Comparison of ENCODE assay signal across 8 cellular contexts in the genomic region with DNA sequence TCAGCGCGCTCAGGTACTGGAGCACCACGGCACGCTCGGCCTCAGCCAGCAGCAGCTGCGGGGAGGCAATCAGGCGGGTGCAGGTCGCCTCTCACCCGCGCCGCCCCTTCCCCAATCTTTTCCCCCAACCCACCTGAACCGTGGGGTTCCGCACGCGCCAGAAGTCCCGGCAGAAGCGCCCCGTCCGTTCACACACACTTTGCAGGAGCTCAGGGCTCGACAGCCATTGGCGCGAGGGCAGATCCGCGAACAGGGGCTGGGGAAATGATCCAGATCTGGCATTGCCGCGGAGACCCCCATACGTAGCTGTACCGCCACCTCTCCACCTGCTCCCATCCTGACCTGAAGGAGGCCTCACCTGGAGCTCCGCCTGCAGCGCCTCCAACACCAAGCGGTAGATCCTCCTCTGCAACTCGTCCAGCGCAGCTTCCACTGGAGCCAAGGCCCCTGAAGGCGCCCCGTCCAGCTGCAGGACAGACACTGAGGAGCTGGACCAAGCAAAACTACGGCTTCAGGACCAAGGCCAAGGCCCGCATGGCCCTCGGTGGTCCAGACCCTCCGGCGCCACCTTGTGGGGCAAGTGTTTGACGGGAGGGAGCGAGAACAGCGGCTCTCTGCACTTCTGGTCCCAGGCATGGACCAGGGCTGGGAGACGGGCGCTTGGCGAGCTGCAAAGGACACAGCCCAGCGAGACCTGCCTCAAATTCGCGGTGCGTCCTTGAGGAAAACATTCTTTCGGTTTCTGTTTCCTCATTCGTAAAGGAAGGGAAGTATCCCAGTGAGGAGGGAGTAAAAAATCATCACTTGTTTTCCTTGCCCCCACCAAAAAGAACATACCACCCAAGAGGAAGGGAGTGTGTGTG. TPM values are rescaled to one million over a fixed set of nuclear protein-coding genes. Genes with fewer than 3 reads are reported as not detected.
A peak's percentile ranks its signal among the peaks of the same experiment; 100 is the strongest.
DNase-seq lines count a peak whose midpoint lies in the region; ATAC-seq and TF ChIP-seq lines count a peak whose summit lies in the region.

No MANE protein-coding gene starts in this region.

- intact Hi-C loops in right lobe of liver (cut with DNase I) = no loop called here

- H3K4me3 ChIP-seq in AG10803 (ENCODE audit: low read length) (peak overlapping the region; percentile 14), right lobe of liver (no peak overlapping the region)

- no peaks in the 10 kb centered on the region for H3K27me3 ChIP-seq in right lobe of liver

- peaks cover 0 to 17% (median 9%) of the 10 kb centered on the region in 4 donors for H3K4me1 ChIP-seq in right lobe of liver

- H3K9me3 ChIP-seq in right lobe of liver = no peaks in the 10 kb centered on the region

- TF ChIP-seq CTCF in AG10803 (conservative IDR thresholded peaks at IDR 0.05; ENCODE audit: low read length) (peak; percentile 84), right lobe of liver (IDR thresholded peaks at IDR 0.05) (peak; percentile 76 to 83 (median 77))

- H3K27ac ChIP-seq in right lobe of liver = no peak overlapping the region

- no peaks in the 10 kb centered on the region for H3K36me3 ChIP-seq in right lobe of liver

- no peak for TF ChIP-seq POLR2A in right lobe of liver (IDR thresholded peaks at IDR 0.05)

- ATAC-seq in GM21423 (IDR thresholded peaks at IDR 0.05; ENCODE audit: unreplicated experiment) (peak; percentile 21), right lobe of liver (peak; percentile 55 to 63 (median 58)), GM21515 (IDR thresholded peaks at IDR 0.05; ENCODE audit: unreplicated experiment) (no peak)

- DNase-seq in AG10803 (ENCODE audit: low read depth) (peak; percentile 87), NCI-H460 (ENCODE audit: extremely low read depth, low read depth) (peak; percentile 92), dermis blood vessel endothelial cell (peak; percentile 95), right lobe of liver (peak; percentile 89 to 92 (median 89))
- DNase-seq in activated CD4-positive, alpha-beta T cell treated with anti-CD3 and anti-CD28 coated beads, Interleukin-2, amount 50 U/mL, for 1 hour = peak; percentile 87
- peak; percentile 87 for DNase-seq in stimulated activated CD4-positive, alpha-beta T cell treated with anti-CD3 and anti-CD28 coated beads, Interleukin-4, amount 100 ng/mL, for 1 hour

- WGBS in right lobe of liver (ENCODE audit: insufficient coverage, low coverage, low lambda C conversion rate, missing lambda C conversion rate) = 6% methylated on average over 21 of the region's 52 CpGs

RNA-seq across cellular contexts. Expression of gene MATCAP1, which starts 1.5 kb away (rescaled TPM):
- 9.6 and 10.8 TPM in 2 replicates for total RNA-seq in NCI-H460 (2014; rRNA removed; shearing (Covaris generic))
- 234 and 252 TPM in 2 replicates for polyA plus RNA-seq in NCI-H460 (2014; cell fraction: nucleus; rRNA removed)
- total RNA-seq in dermis blood vessel endothelial cell (7.1 and 11.4 TPM in 2 replicates), right lobe of liver (10 to 100 TPM in 2 of 6 experiments, 1 to 10 TPM in 4; 3.5 to 13.8 (median 9.3) TPM)

RNA-seq across cellular contexts. Expression of gene EXOC3L1, which starts 4.7 kb away (rescaled TPM):
- not detected in 2 replicates for total RNA-seq in NCI-H460 (2014; rRNA removed; shearing (Covaris generic))
- polyA plus RNA-seq in NCI-H460 (2014; cell fraction: nucleus; rRNA removed) = 2.5 TPM in 1 of 2 replicates, not detected in the other
- 45.8 and 50.7 TPM in 2 replicates for total RNA-seq in dermis blood vessel endothelial cell
- total RNA-seq in right lobe of liver = 1 to 10 TPM; 1.8 to 4.3 (median 2.5) TPM

RNA-seq across cellular contexts. Expression of gene E2F4, which starts 6.7 kb away (rescaled TPM):
- 122 TPM in 2 replicates for total RNA-seq in NCI-H460 (2014; rRNA removed; shearing (Covaris generic))
- polyA plus RNA-seq in NCI-H460 (2014; cell fraction: nucleus; rRNA removed) = 486 and 555 TPM in 2 replicates
- 93.1 and 104 TPM in 2 replicates for total RNA-seq in dermis blood vessel endothelial cell
- 10 to 100 TPM; 14.4 to 36.4 (median 22.4) TPM for total RNA-seq in right lobe of liver

RNA-seq across cellular contexts. Expression of gene ELMO3, which starts 13.7 kb away (rescaled TPM):
- 1.1 and 1.5 TPM in 2 replicates for total RNA-seq in NCI-H460 (2014; rRNA removed; shearing (Covaris generic))
- 18.1 and 19.3 TPM in 2 replicates for polyA plus RNA-seq in NCI-H460 (2014; cell fraction: nucleus; rRNA removed)
- total RNA-seq in dermis blood vessel endothelial cell (0.74 and 1.9 TPM in 2 replicates), right lobe of liver (1 to 10 TPM; 1.8 to 8.0 (median 4.6) TPM)

RNA-seq across cellular contexts. Expression of gene NOL3, which starts 14.9 kb away (rescaled TPM):
- total RNA-seq in NCI-H460 (2014; rRNA removed; shearing (Covaris generic)) = 66.3 and 68.2 TPM in 2 replicates
- polyA plus RNA-seq in NCI-H460 (2014; cell fraction: nucleus; rRNA removed) = 148 and 149 TPM in 2 replicates
- total RNA-seq in dermis blood vessel endothelial cell = 8.6 and 8.8 TPM in 2 replicates
- total RNA-seq in right lobe of liver = 10 to 100 TPM; 21.5 to 44.3 (median 28.1) TPM
